In genomic region chr3:113035387-113035982, GRCh38 we compare ENCODE assay signal across 8 cellular contexts. TPM values are rescaled to one million over a fixed set of nuclear protein-coding genes. Genes with fewer than 3 reads are reported as not detected.
DNase-seq lines count a peak whose midpoint lies in the region; ATAC-seq and TF ChIP-seq lines count a peak whose summit lies in the region.

No MANE protein-coding gene starts in this region.

- ATAC-seq in CD4-positive, CD25-positive, alpha-beta regulatory T cell (ENCODE audit: low read depth in 2 of 2) = peak; percentile 60 to 62
- ATAC-seq in GM18511 (IDR thresholded peaks at IDR 0.05; ENCODE audit: unreplicated experiment) (peak; percentile 86), HG03280 (IDR thresholded peaks at IDR 0.05; ENCODE audit: unreplicated experiment) (peak; percentile 78), foreskin keratinocyte (peak; percentile 94), HG03196 (IDR thresholded peaks at IDR 0.05; ENCODE audit: unreplicated experiment) (no peak)

- no peak overlapping the region for H3K27ac Mint-ChIP-seq in CD4-positive, CD25-positive, alpha-beta regulatory T cell

- no peaks in the 10 kb centered on the region for H3K27me3 Mint-ChIP-seq in CD4-positive, CD25-positive, alpha-beta regulatory T cell

- H2AFZ ChIP-seq in osteoblast (ENCODE audit: low read length) = no peak overlapping the region

- H3K4me1 Mint-ChIP-seq in CD4-positive, CD25-positive, alpha-beta regulatory T cell = no peaks in the 10 kb centered on the region

- no peaks in the 10 kb centered on the region for H3K36me3 ChIP-seq in CD4-positive, CD25-positive, alpha-beta regulatory T cell (ENCODE audit: control insufficient read depth, insufficient read depth, low read length)
- no peaks in the 10 kb centered on the region for H3K36me3 ChIP-seq in osteoblast (ENCODE audit: insufficient read depth, low read length)

- H3K4me2 ChIP-seq in osteoblast (ENCODE audit: insufficient read depth, low read length) = no peak overlapping the region

- H3K9me3 Mint-ChIP-seq in CD4-positive, CD25-positive, alpha-beta regulatory T cell = peaks cover 0 to 1% (median 0%) of the 10 kb centered on the region in 7 donors

- H3K4me3 ChIP-seq in CD4-positive, CD25-positive, alpha-beta regulatory T cell (ENCODE audit: low read depth, low read length) = no peak overlapping the region
- no peak overlapping the region for H3K4me3 ChIP-seq in osteoblast (ENCODE audit: insufficient read depth, low read length)

- no peaks in the 10 kb centered on the region for H3K9me3 ChIP-seq in CD4-positive, CD25-positive, alpha-beta regulatory T cell (ENCODE audit: control insufficient read depth in 2 of 2, low read length in 2 of 2)
- H3K9me3 ChIP-seq in osteoblast (ENCODE audit: low read depth, low read length) = no peaks in the 10 kb centered on the region

- TF ChIP-seq CTCF in foreskin keratinocyte (conservative IDR thresholded peaks at IDR 0.05) (peak; percentile 79), osteoblast (IDR thresholded peaks at IDR 0.05; ENCODE audit: extremely low read depth, low read depth, low read length) (peak; percentile 83)

- H3K4me3 Mint-ChIP-seq in CD4-positive, CD25-positive, alpha-beta regulatory T cell = no peak overlapping the region

- H3K4me1 ChIP-seq in CD4-positive, CD25-positive, alpha-beta regulatory T cell (ENCODE audit: control insufficient read depth, insufficient read depth, low read length, poor library complexity, severe bottlenecking) = no peaks in the 10 kb centered on the region
- H3K4me1 ChIP-seq in foreskin keratinocyte (no peaks in the 10 kb centered on the region), osteoblast (ENCODE audit: insufficient read depth, low read length) (no peaks in the 10 kb centered on the region)

- no peak overlapping the region for H3K27ac ChIP-seq in CD4-positive, CD25-positive, alpha-beta regulatory T cell (ENCODE audit: insufficient read depth, low read length, poor library complexity, severe bottlenecking)
- H3K27ac ChIP-seq in foreskin keratinocyte (no peak overlapping the region), osteoblast (ENCODE audit: low read depth, low read length) (no peak overlapping the region)

- no peaks in the 10 kb centered on the region for H4K20me1 ChIP-seq in osteoblast (ENCODE audit: insufficient read depth, low read length)

- DNase-seq in CD4-positive, CD25-positive, alpha-beta regulatory T cell = peak; percentile 13 to 58 (median 46)
- DNase-seq in NCI-H526 (lab: John Stamatoyannopoulos, UW) (peak; percentile 38 to 65), activated T-cell treated with anti-CD3 and anti-CD28 coated beads for 24 hours (ENCODE audit: low read depth) (peak; percentile 22), foreskin keratinocyte (peak in 1 of 2 donors; percentile 47), osteoblast (ENCODE audit: insufficient read length, low spot score, missing footprints) (peak; percentile 86)

- H3K36me3 Mint-ChIP-seq in CD4-positive, CD25-positive, alpha-beta regulatory T cell = no peaks in the 10 kb centered on the region

- no peaks in the 10 kb centered on the region for H3K27me3 ChIP-seq in CD4-positive, CD25-positive, alpha-beta regulatory T cell (ENCODE audit: control insufficient read depth, insufficient read depth, low read length)
- H3K27me3 ChIP-seq in foreskin keratinocyte (no peaks in the 10 kb centered on the region), osteoblast (ENCODE audit: insufficient read depth, low read length) (no peaks in the 10 kb centered on the region)

- H3K79me2 ChIP-seq in osteoblast (ENCODE audit: insufficient read depth, low read length) = no peaks in the 10 kb centered on the region

RNA-seq across cellular contexts. Expression of gene GTPBP8, which starts 44.7 kb away (rescaled TPM):
- 17.0 TPM for total RNA-seq in CD4-positive, CD25-positive, alpha-beta regulatory T cell
- 10 to 100 TPM; 18.1 to 25.7 (median 21.1) TPM for polyA plus RNA-seq in CD4-positive, CD25-positive, alpha-beta regulatory T cell
- total RNA-seq in foreskin keratinocyte = 19.5 and 19.6 TPM in 2 replicates
- polyA plus RNA-seq in foreskin keratinocyte = 10.7 and 12.3 TPM in 2 replicates
- total RNA-seq in osteoblast = 41.3 and 54.6 TPM in 2 replicates
